Comparison of ENCODE assay signal across 15 cellular contexts in genomic region chr9:117682955-117683710, GRCh38. TPM values are rescaled to one million over a fixed set of nuclear protein-coding genes. Genes with fewer than 3 reads are reported as not detected.
DNase-seq lines count a peak whose midpoint lies in the region; ATAC-seq, FAIRE-seq and TF ChIP-seq lines count a peak whose summit lies in the region.
"Had no signal": no experiment of that assay in that cellular context is flagged by ENCODE, and none has a peak within 500 bp of the region (broad histone marks: within the 10 kb centered on the region; RNA-seq: fewer than 3 reads in every experiment).

No MANE protein-coding gene starts in this region.

- no peaks in the 10 kb centered on the region for H4K20me1 ChIP-seq in astrocyte (ENCODE audit: insufficient read depth, low read length)

- no peak overlapping the region for H3K9ac ChIP-seq in astrocyte (ENCODE audit: low read length)

- TF ChIP-seq CTCF in astrocyte (IDR thresholded peaks at IDR 0.05; ENCODE audit: insufficient read depth, low read depth, low read length) = no peak
- TF ChIP-seq CTCF in vagina (IDR thresholded peaks at IDR 0.05) = no peak

- no peaks in the 10 kb centered on the region for H3K27me3 ChIP-seq in astrocyte (ENCODE audit: insufficient read depth, low read length)
- H3K27me3 ChIP-seq in vagina = no peaks in the 10 kb centered on the region

- intact Hi-C loops in vagina (cut with DNase I) = no loop called here

- peak overlapping the region; percentile 39 for H3K4me2 ChIP-seq in astrocyte (ENCODE audit: low read length)

- H3K9me3 Mint-ChIP-seq in astrocyte (ENCODE audit: unreplicated experiment) = peaks cover under 1% of the 10 kb centered on the region
- H3K9me3 Mint-ChIP-seq: type B pancreatic cell had no signal

- FAIRE-seq in astrocyte (lab: Jason Lieb, UNC) = no peak

- H3K79me2 ChIP-seq in astrocyte (ENCODE audit: insufficient read depth, low read length) = no peaks in the 10 kb centered on the region

- H3K27ac ChIP-seq in astrocyte (ENCODE audit: low read depth, low read length) (no peak overlapping the region), vagina (no peak overlapping the region)

- no peak overlapping the region for H3K4me3 Mint-ChIP-seq in astrocyte (ENCODE audit: unreplicated experiment)
- H3K4me3 Mint-ChIP-seq: CD4-positive, alpha-beta memory T cell; neural crest cell; type B pancreatic cell had no signal

- H3K4me1 ChIP-seq in astrocyte (ENCODE audit: insufficient read depth, low read length) (peaks cover 4% of the 10 kb centered on the region), vagina (no peaks in the 10 kb centered on the region)

- ATAC-seq in GM18502 (IDR thresholded peaks at IDR 0.05; ENCODE audit: poor library complexity, unreplicated experiment) (peak; percentile 86), GM21390 (IDR thresholded peaks at IDR 0.05; ENCODE audit: unreplicated experiment) (peak; percentile 82), HG03097 (IDR thresholded peaks at IDR 0.05; ENCODE audit: low FRiP score, unreplicated experiment) (peak; percentile 77)

- no peaks in the 10 kb centered on the region for H3K36me3 ChIP-seq in astrocyte (ENCODE audit: insufficient read depth, low read length)
- no peaks in the 10 kb centered on the region for H3K36me3 ChIP-seq in vagina

- H2AFZ ChIP-seq in astrocyte (ENCODE audit: low read depth, low read length) = no peak overlapping the region

- peaks cover 2% of the 10 kb centered on the region for H3K4me1 Mint-ChIP-seq in astrocyte (ENCODE audit: low read depth, unreplicated experiment)
- H3K4me1 Mint-ChIP-seq: neural crest cell had no signal

- DNase-seq in astrocyte (ENCODE audit: low read depth) (peak; percentile 50), DMS79 (lab: John Stamatoyannopoulos, UW) (no peak), vagina (ENCODE audit: extremely low spot score in 2 of 2) (no peak), inferior parietal cortex (ENCODE audit: extremely low spot score) (no peak)
- DNase-seq in activated T-cell treated with anti-CD3 and anti-CD28 coated beads, Interleukin-2, amount 50 U/mL, for 48 hours = no peak
- DNase-seq: activated T-cell treated with anti-CD3 and anti-CD28 coated beads for 4 hours; CD4-positive, alpha-beta memory T cell; NCI-H510A; stimulated activated CD4-positive, alpha-beta T cell treated with anti-CD3 and anti-CD28 coated beads, Interleukin-4, amount 100 ng/mL, for 24 hours had no signal

- H3K27ac Mint-ChIP-seq in astrocyte (ENCODE audit: unreplicated experiment) = no peak overlapping the region
- H3K27ac Mint-ChIP-seq: CD4-positive, alpha-beta memory T cell; type B pancreatic cell had no signal

- TF ChIP-seq POLR2A in vagina (IDR thresholded peaks at IDR 0.05) = no peak

- H3K36me3 Mint-ChIP-seq in astrocyte (ENCODE audit: low read depth, unreplicated experiment) = no peaks in the 10 kb centered on the region
- H3K36me3 Mint-ChIP-seq: CD4-positive, alpha-beta memory T cell; type B pancreatic cell had no signal

- peaks cover 2% of the 10 kb centered on the region for H3K27me3 Mint-ChIP-seq in astrocyte (ENCODE audit: low read depth, unreplicated experiment)
- H3K27me3 Mint-ChIP-seq: type B pancreatic cell had no signal

- H3K9me3 ChIP-seq in astrocyte (ENCODE audit: insufficient read depth, low read depth, low read length) (no peaks in the 10 kb centered on the region), vagina (no peaks in the 10 kb centered on the region)

- H3K4me3 ChIP-seq in astrocyte (ENCODE audit: insufficient read depth, low read depth, low read length) (no peak overlapping the region), vagina (no peak overlapping the region)

RNA-seq across cellular contexts. Expression of gene TLR4, which starts 21.1 kb away (rescaled TPM):
- total RNA-seq in astrocyte (7.4 and 9.1 TPM in 2 replicates), vagina (9.3 TPM)
- total RNA-seq: T-helper 1 cell treated with Interleukin-12 subunit alpha and Interleukin-12 subunit beta and Interleukin-4 antibody, amounts not matched to agents 30 ng/mL and 1 ng/mL, for 36 hours had no signal
